ENCODE assay signal across 37 cellular contexts in the genomic region with DNA sequence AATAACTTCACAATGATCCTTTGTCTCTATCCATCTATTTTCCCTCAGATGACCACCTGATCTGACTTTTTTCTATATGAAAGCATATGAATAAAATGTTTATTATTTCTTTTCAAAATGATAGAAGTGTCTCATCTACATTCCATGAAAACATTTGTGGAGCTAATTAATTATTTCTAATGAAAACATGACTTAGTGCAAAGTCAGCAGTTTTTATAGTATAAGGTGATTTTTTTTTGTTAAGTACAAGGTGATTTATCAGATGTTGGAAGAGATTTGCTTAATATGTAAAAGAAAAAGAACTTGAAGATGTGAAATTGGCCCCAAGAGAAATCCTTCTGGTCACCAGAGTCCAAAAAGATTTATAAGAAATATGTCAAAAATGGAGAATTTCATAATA. TPM values are rescaled to one million over a fixed set of nuclear protein-coding genes. Genes with fewer than 3 reads are reported as not detected.
"Had no signal": no experiment of that assay in that cellular context is flagged by ENCODE, and none has a peak within 500 bp of the region (broad histone marks: within the 10 kb centered on the region; RNA-seq: fewer than 3 reads in every experiment).

No MANE protein-coding gene starts in this region.

- H3K4me1 ChIP-seq: adrenal gland, body of pancreas, breast epithelium had no signal

- H3K27ac ChIP-seq: adrenal gland, body of pancreas, brain microvascular endothelial cell, breast epithelium, VCaP had no signal

- H3K4me3 ChIP-seq: adrenal gland, body of pancreas, breast epithelium had no signal

- H3K36me3 Mint-ChIP-seq: activated CD4-positive, alpha-beta memory T cell treated with anti-CD3 and anti-CD28 coated beads for 36 hours; activated naive CD8-positive, alpha-beta T cell treated with anti-CD3 and anti-CD28 coated beads for 36 hours had no signal

- FAIRE-seq: astrocyte, TTC549 had no signal

- H3K27ac Mint-ChIP-seq: activated B cell treated with CpG ODN at 0.5 μM for 24 hours; activated CD4-positive, alpha-beta memory T cell treated with anti-CD3 and anti-CD28 coated beads for 36 hours; activated CD4-positive, alpha-beta T cell treated with anti-CD3 and anti-CD28 coated beads, Interleukin-2, amount 10 ng/mL, durations not matched to agents 24 days and 14 days; activated CD8-positive, alpha-beta T cell treated with anti-CD3 and anti-CD28 coated beads for 36 hours; activated naive CD4-positive, alpha-beta T cell treated with anti-CD3 and anti-CD28 coated beads for 36 hours; activated naive CD4-positive, alpha-beta T cell treated with anti-CD3 and anti-CD28 coated beads, Interleukin-2, amount 50 U/mL, for 72 hours; activated naive CD8-positive, alpha-beta T cell treated with anti-CD3 and anti-CD28 coated beads for 36 hours; activated T-cell treated with anti-CD3 and anti-CD28 coated beads, Interleukin-2, amount 50 U/mL, for 72 hours; activated T-helper 1 cell treated with anti-CD3 and anti-CD28 coated beads, Interleukin-12 subunit alpha, Interleukin-12 subunit beta, Interleukin-2, Interleukin-4 antibody, amounts not matched to agents 30 ng/mL and 10 ng/mL and 1 ng/mL, durations not matched to agents 14 hours and 24 hours and 36 hours; activated T-helper 17 cell treated with anti-CD3 and anti-CD28 coated beads, Interleukin-2, amount 50 U/mL, for 72 hours; T-helper 1 cell treated with Interleukin-12 subunit alpha and Interleukin-12 subunit beta and Interleukin-4 antibody, amounts not matched to agents 30 μg/mL and 1 μg/mL, for 36 hours; T-helper 2 cell treated with Interferon-gamma antibody and Interleukin-4, amounts not matched to agents 5 μg/mL and 100 μg/mL, for 36 hours had no signal

- H3K27me3 Mint-ChIP-seq: activated CD4-positive, alpha-beta T cell treated with anti-CD3 and anti-CD28 coated beads, Interleukin-2, amount 10 ng/mL, durations not matched to agents 24 days and 14 days had no signal

- H3K4me1 Mint-ChIP-seq: activated B cell treated with CpG ODN at 0.5 μM for 24 hours; activated CD4-positive, alpha-beta T cell treated with anti-CD3 and anti-CD28 coated beads, Interleukin-2, amount 10 ng/mL, durations not matched to agents 24 days and 14 days; activated naive CD8-positive, alpha-beta T cell treated with anti-CD3 and anti-CD28 coated beads for 36 hours; activated T-helper 17 cell treated with anti-CD3 and anti-CD28 coated beads, Interleukin-2, amount 50 U/mL, for 72 hours had no signal

- DNase-seq: activated B cell treated with CpG ODN at 0.5 μM for 24 hours; activated CD4-positive, alpha-beta memory T cell treated with anti-CD3 and anti-CD28 coated beads for 36 hours; activated CD4-positive, alpha-beta T cell treated with anti-CD3 and anti-CD28 coated beads for 4 hours; activated CD4-positive, alpha-beta T cell treated with anti-CD3 and anti-CD28 coated beads, Interleukin-2, amount 10 ng/mL, durations not matched to agents 24 days and 14 days; activated CD4-positive, alpha-beta T cell treated with anti-CD3 and anti-CD28 coated beads, Interleukin-2, amount 50 U/mL, for 1 hour; activated CD4-positive, alpha-beta T cell treated with anti-CD3 and anti-CD28 coated beads, Interleukin-2, amount 50 U/mL, for 4 hours; activated CD4-positive, CD25-positive, alpha-beta regulatory T cell treated with anti-CD3 and anti-CD28 coated beads, Interleukin-2, amount 50 U/mL, for 72 hours; activated CD8-positive, alpha-beta memory T cell treated with anti-CD3 and anti-CD28 coated beads, Interleukin-2, amount 50 U/mL, for 4 hours; activated CD8-positive, alpha-beta T cell treated with anti-CD3 and anti-CD28 coated beads for 36 hours; activated effector memory CD4-positive, alpha-beta T cell treated with anti-CD3 and anti-CD28 coated beads, Interleukin-2, amount 50 U/mL, for 16 hours; activated gamma-delta T cell treated with Interleukin-2 at 50 U/mL for 16 hours; activated naive CD4-positive, alpha-beta T cell; activated naive CD4-positive, alpha-beta T cell treated with anti-CD3 and anti-CD28 coated beads for 36 hours; activated naive CD4-positive, alpha-beta T cell treated with anti-CD3 and anti-CD28 coated beads, Interleukin-2, amount 50 U/mL, for 16 hours; activated naive CD8-positive, alpha-beta T cell treated with anti-CD3 and anti-CD28 coated beads for 36 hours; activated T-cell treated with anti-CD3 and anti-CD28 coated beads for 4 hours; activated T-cell treated with anti-CD3 and anti-CD28 coated beads, Interleukin-2, amount 50 U/mL, for 1 hour; activated T-cell treated with anti-CD3 and anti-CD28 coated beads, Interleukin-2, amount 50 U/mL, for 4 hours; activated T-cell treated with anti-CD3 and anti-CD28 coated beads, Interleukin-2, amount 50 U/mL, for 72 hours; adrenal gland; amniotic stem cell; aorta; body of pancreas; brain microvascular endothelial cell; central memory CD4-positive, alpha-beta T cell; T-helper 2 cell; T-helper 9 cell had no signal

- H3K9me3 ChIP-seq: adrenal gland, body of pancreas, breast epithelium had no signal

- H3K4me3 Mint-ChIP-seq: activated B cell treated with CpG ODN at 0.5 μM for 24 hours; activated CD4-positive, alpha-beta memory T cell treated with anti-CD3 and anti-CD28 coated beads for 36 hours; activated CD4-positive, alpha-beta T cell treated with anti-CD3 and anti-CD28 coated beads, Interleukin-2, amount 10 ng/mL, durations not matched to agents 24 days and 14 days; activated CD8-positive, alpha-beta T cell treated with anti-CD3 and anti-CD28 coated beads for 36 hours; activated naive CD4-positive, alpha-beta T cell treated with anti-CD3 and anti-CD28 coated beads for 36 hours; activated naive CD8-positive, alpha-beta T cell treated with anti-CD3 and anti-CD28 coated beads for 36 hours; activated T-cell treated with anti-CD3 and anti-CD28 coated beads, Interleukin-2, amount 50 U/mL, for 4 hours; activated T-cell treated with anti-CD3 and anti-CD28 coated beads, Interleukin-2, amount 50 U/mL, for 72 hours; activated T-helper 1 cell treated with anti-CD3 and anti-CD28 coated beads, Interleukin-12 subunit alpha, Interleukin-12 subunit beta, Interleukin-2, Interleukin-4 antibody, amounts not matched to agents 30 ng/mL and 10 ng/mL and 1 ng/mL, durations not matched to agents 14 hours and 24 hours and 36 hours; activated T-helper 17 cell treated with anti-CD3 and anti-CD28 coated beads, Interleukin-2, amount 50 U/mL, for 72 hours; T-helper 1 cell treated with Interleukin-12 subunit alpha and Interleukin-12 subunit beta and Interleukin-4 antibody, amounts not matched to agents 30 μg/mL and 1 μg/mL, for 36 hours; T-helper 2 cell treated with Interferon-gamma antibody and Interleukin-4, amounts not matched to agents 5 μg/mL and 100 μg/mL, for 36 hours had no signal

- H3K36me3 ChIP-seq: adrenal gland, brain microvascular endothelial cell, breast epithelium had no signal

- ATAC-seq: activated CD8-positive, alpha-beta T cell treated with anti-CD3 and anti-CD28 coated beads for 36 hours; activated naive CD4-positive, alpha-beta T cell treated with anti-CD3 and anti-CD28 coated beads, Interleukin-2, amount 50 U/mL, for 72 hours; activated T-cell treated with anti-CD3 and anti-CD28 coated beads, Interleukin-2, amount 50 U/mL, for 4 hours; activated T-cell treated with anti-CD3 and anti-CD28 coated beads, Interleukin-2, amount 50 U/mL, for 72 hours; activated T-helper 17 cell treated with anti-CD3 and anti-CD28 coated beads, Interleukin-2, amount 50 U/mL, for 72 hours; body of pancreas had no signal

- H3K27me3 ChIP-seq: adrenal gland, body of pancreas, brain microvascular endothelial cell, breast epithelium had no signal

- H3K9me3 Mint-ChIP-seq: activated B cell treated with CpG ODN at 0.5 μM for 24 hours; activated CD4-positive, alpha-beta T cell treated with anti-CD3 and anti-CD28 coated beads, Interleukin-2, amount 10 ng/mL, durations not matched to agents 24 days and 14 days; activated T-cell treated with anti-CD3 and anti-CD28 coated beads, Interleukin-2, amount 50 U/mL, for 72 hours; activated T-helper 1 cell treated with anti-CD3 and anti-CD28 coated beads, Interleukin-12 subunit alpha, Interleukin-12 subunit beta, Interleukin-2, Interleukin-4 antibody, amounts not matched to agents 30 ng/mL and 10 ng/mL and 1 ng/mL, durations not matched to agents 14 hours and 24 hours and 36 hours; T-helper 1 cell treated with Interleukin-12 subunit alpha and Interleukin-12 subunit beta and Interleukin-4 antibody, amounts not matched to agents 30 μg/mL and 1 μg/mL, for 36 hours; T-helper 2 cell treated with Interferon-gamma antibody and Interleukin-4, amounts not matched to agents 5 μg/mL and 100 μg/mL, for 36 hours had no signal

RNA-seq across cellular contexts. Expression of a gene that starts 43.5 kb away (rescaled TPM):
- total RNA-seq: activated B cell treated with CpG ODN at 0.5 μM for 24 hours; activated CD4-positive, alpha-beta memory T cell treated with anti-CD3 and anti-CD28 coated beads for 36 hours; activated CD4-positive, alpha-beta T cell treated with anti-CD3 and anti-CD28 coated beads, Interleukin-2, amount 10 ng/mL, durations not matched to agents 24 days and 14 days; activated CD8-positive, alpha-beta memory T cell treated with anti-CD3 and anti-CD28 coated beads for 36 hours; activated CD8-positive, alpha-beta T cell treated with anti-CD3 and anti-CD28 coated beads for 36 hours; activated naive CD4-positive, alpha-beta T cell treated with anti-CD3 and anti-CD28 coated beads for 36 hours; activated naive CD4-positive, alpha-beta T cell treated with anti-CD3 and anti-CD28 coated beads, Interleukin-2, amount 50 U/mL, for 72 hours; activated naive CD8-positive, alpha-beta T cell treated with anti-CD3 and anti-CD28 coated beads for 36 hours; activated T-cell treated with anti-CD3 and anti-CD28 coated beads, Interleukin-2, amount 50 U/mL, for 72 hours; activated T-helper 1 cell treated with anti-CD3 and anti-CD28 coated beads, Interleukin-12 subunit alpha, Interleukin-12 subunit beta, Interleukin-2, Interleukin-4 antibody, amounts not matched to agents 30 ng/mL and 10 ng/mL and 1 ng/mL, durations not matched to agents 14 hours and 24 hours and 36 hours; activated T-helper 17 cell treated with anti-CD3 and anti-CD28 coated beads, Interleukin-2, amount 50 U/mL, for 72 hours had no signal
